ENCODE assay signal across 14 cellular contexts in the genomic region with DNA sequence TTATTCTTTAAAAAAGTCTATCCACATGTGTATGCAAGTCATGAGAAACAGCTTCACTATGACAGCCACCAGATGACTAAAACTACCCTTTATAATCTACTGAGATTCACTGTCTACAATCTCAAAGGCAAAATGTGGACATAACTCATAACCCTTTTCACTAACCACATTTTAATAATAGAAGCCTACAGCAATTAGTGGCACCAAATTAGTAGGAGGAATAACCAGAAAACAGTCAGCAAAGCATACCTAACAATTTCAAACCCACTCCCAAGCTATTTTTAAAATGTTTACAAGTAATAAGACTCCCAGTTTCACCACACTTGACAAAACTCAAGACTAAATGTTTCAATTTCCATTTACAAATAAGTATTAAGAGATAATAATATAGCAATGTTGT.
DNase-seq lines count a peak whose midpoint lies in the region; ATAC-seq, FAIRE-seq and TF ChIP-seq lines count a peak whose summit lies in the region.
"Had no signal": no experiment of that assay in that cellular context is flagged by ENCODE, and none has a peak within 500 bp of the region (broad histone marks: within the 10 kb centered on the region; RNA-seq: fewer than 3 reads in every experiment).

No MANE protein-coding gene starts in this region.

- H3K27me3 ChIP-seq in OCI-LY3 (ENCODE audit: low read depth, low read length), result no peaks in the 10 kb centered on the region
- no peaks in the 10 kb centered on the region; a peak in 1 of 5 replicates for H3K27me3 ChIP-seq in HepG2 (ENCODE audit: control insufficient read depth in 1 of 2, insufficient read depth in 2 of 2, low read length in 2 of 2)
- no peaks in the 10 kb centered on the region for H3K27me3 ChIP-seq in heart left ventricle
- H3K27me3 ChIP-seq: Peyer's patch had no signal

- no peak overlapping the region for H3K4me3 ChIP-seq in OCI-LY3 (ENCODE audit: low read length)
- no peak overlapping the region for H3K4me3 ChIP-seq in HepG2 (replicated peaks in 1 of 3; ENCODE audit: insufficient read depth in 1 of 3, low read depth in 2 of 3, low read length in 3 of 3)
- no peak overlapping the region for H3K4me3 ChIP-seq in heart left ventricle
- H3K4me3 ChIP-seq: Peyer's patch had no signal

- no peak for TF ChIP-seq POLR2A in HepG2 (IDR thresholded peaks at IDR 0.05; ENCODE audit: insufficient read depth in 1 of 2, low read depth in 2 of 2, low read length in 2 of 2)
- TF ChIP-seq POLR2A in heart left ventricle (IDR thresholded peaks at IDR 0.05), result no peak

- no peaks in the 10 kb centered on the region for H3K36me3 ChIP-seq in OCI-LY3 (replicated peaks; ENCODE audit: low read depth, low read length)
- H3K36me3 ChIP-seq in HepG2 (replicated peaks in 1 of 2; ENCODE audit: control insufficient read depth in 1 of 2, insufficient read depth in 2 of 2, low read length in 2 of 2), result no peaks in the 10 kb centered on the region
- H3K36me3 ChIP-seq in heart left ventricle, result no peaks in the 10 kb centered on the region
- H3K36me3 ChIP-seq: Peyer's patch had no signal

- H3K9me3 ChIP-seq in OCI-LY3 (ENCODE audit: insufficient read depth, low read length) (no peaks in the 10 kb centered on the region), HepG2 (ENCODE audit: low read length) (no peaks in the 10 kb centered on the region), heart left ventricle (no peaks in the 10 kb centered on the region)
- H3K9me3 ChIP-seq: Peyer's patch had no signal

- H3K4me2 ChIP-seq in OCI-LY3 (ENCODE audit: low read length), result no peak overlapping the region
- H3K4me2 ChIP-seq in HepG2 (ENCODE audit: low read depth, low read length), result no peak overlapping the region

- no peak overlapping the region for H3K9ac ChIP-seq in OCI-LY3 (ENCODE audit: low read length)
- no peak overlapping the region for H3K9ac ChIP-seq in HepG2 (ENCODE audit: insufficient read depth, low read depth, low read length)

- DNase-seq in GM20000 (ENCODE audit: low spot score), result peak; percentile 38
- no peak for DNase-seq in HepG2 (ENCODE audit: low spot score)
- no peak for DNase-seq in heart left ventricle
- no peak for DNase-seq in activated CD4-positive, alpha-beta T cell treated with anti-CD3 and anti-CD28 coated beads for 1 hour
- no peak for DNase-seq in NCI-H82 (lab: John Stamatoyannopoulos, UW)
- DNase-seq: activated T-cell treated with anti-CD3 and anti-CD28 coated beads, Interleukin-2, amount 50 U/mL, for 72 hours; C1 segment of cervical spinal cord; NCI-H1694 treated with DMSO at 0.1 percent for 48 hours; Peyer's patch; stimulated activated naive CD8-positive, alpha-beta T cell treated with anti-CD3 and anti-CD28 coated beads, Interleukin-15, amount 100 ng/mL, for 72 hours had no signal

- CTCF ChIA-PET in HepG2 (lab: Yijun Ruan, JAX; ENCODE audit: low intra/inter-chr PET ratio, low total read pairs), result no interaction called here

- no peak for TF ChIP-seq RAD21 in HepG2 (CRISPR knock-in tag; IDR thresholded peaks at IDR 0.05)

- H2AFZ ChIP-seq in OCI-LY3 (ENCODE audit: low read depth, low read length), result peak overlapping the region; percentile 3; the same call in 1 of the 2 replicates
- H2AFZ ChIP-seq in HepG2 (ENCODE audit: low read length), result no peak overlapping the region

- TF ChIP-seq CTCF in GM20000 (IDR thresholded peaks at IDR 0.05; ENCODE audit: extremely low read depth, missing control alignments), result no peak
- TF ChIP-seq CTCF in OCI-LY3 (IDR thresholded peaks at IDR 0.05; ENCODE audit: low read depth, low read length), result no peak
- TF ChIP-seq CTCF in HepG2 (CRISPR knock-in tag; IDR thresholded peaks at IDR 0.05), result no peak
- TF ChIP-seq CTCF in heart left ventricle (IDR thresholded peaks at IDR 0.05), result no peak

- H3K27ac ChIP-seq in OCI-LY3 (ENCODE audit: low read length), result no peak overlapping the region
- no peak overlapping the region for H3K27ac ChIP-seq in HepG2 (ENCODE audit: extremely low read length, insufficient read depth, low read length)
- no peak overlapping the region for H3K27ac ChIP-seq in heart left ventricle
- H3K27ac ChIP-seq: Peyer's patch had no signal

- no TSS peak for BruUV-seq in HepG2 (replicated peaks; lab: Mats Ljungman, UMichigan)

- ATAC-seq in GM18499 (IDR thresholded peaks at IDR 0.05; ENCODE audit: insufficient read depth, unreplicated experiment) (peak; percentile 78), HG02943 (IDR thresholded peaks at IDR 0.05; ENCODE audit: low read depth, unreplicated experiment) (peak; percentile 46), HepG2 (no peak), heart left ventricle (no peak)
- ATAC-seq: stimulated activated naive CD8-positive, alpha-beta T cell treated with anti-CD3 and anti-CD28 coated beads, Interleukin-15, amount 100 ng/mL, for 72 hours had no signal

- intact Hi-C loops in HepG2 (cut with micrococcal nuclease; ENCODE audit: unreplicated experiment), result no loop called here
- intact Hi-C loops in heart left ventricle (cut with DNase I), result no loop called here

- in situ Hi-C loops in HepG2 (cut with HindIII; ENCODE audit: extremely low pct_ligation_motif_present, low pct_unique_long_range_greater_than_20kb), result no loop called here

- H3K4me1 ChIP-seq in OCI-LY3 (ENCODE audit: low read length) (peaks cover 8% of the 10 kb centered on the region), HepG2 (ENCODE audit: insufficient read depth, low read length) (no peaks in the 10 kb centered on the region), heart left ventricle (no peaks in the 10 kb centered on the region)
- H3K4me1 ChIP-seq: Peyer's patch had no signal

- FAIRE-seq in HepG2 (lab: Jason Lieb, UNC), result no peak
- FAIRE-seq: islet of Langerhans had no signal

- TF ChIP-seq EP300 in HepG2 (IDR thresholded peaks at IDR 0.05; ENCODE audit: low read depth in 2 of 2, low read length in 2 of 2) (no peak), HepG2 (CRISPR knock-in tag; IDR thresholded peaks at IDR 0.05; ENCODE audit: borderline replicate concordance) (no peak)

- H4K20me1 ChIP-seq in OCI-LY3 (ENCODE audit: insufficient read depth, low read length), result no peaks in the 10 kb centered on the region
- H4K20me1 ChIP-seq in HepG2 (ENCODE audit: insufficient read depth, low read length), result no peaks in the 10 kb centered on the region

- POLR2A ChIA-PET in HepG2 (lab: Yijun Ruan, JAX), result no interaction called here

- H3K79me2 ChIP-seq in OCI-LY3 (ENCODE audit: low read length), result no peaks in the 10 kb centered on the region
- H3K79me2 ChIP-seq in HepG2 (ENCODE audit: insufficient read depth, low read length), result no peaks in the 10 kb centered on the region

TF ChIP-seq in HepG2, 621 proteins besides CTCF, POLR2A, EP300 and RAD21:
- TF ChIP-seq ZNF143 (CRISPR knock-in tag; IDR thresholded peaks at IDR 0.05), result no peak
- TF ChIP-seq, protein P1, sequence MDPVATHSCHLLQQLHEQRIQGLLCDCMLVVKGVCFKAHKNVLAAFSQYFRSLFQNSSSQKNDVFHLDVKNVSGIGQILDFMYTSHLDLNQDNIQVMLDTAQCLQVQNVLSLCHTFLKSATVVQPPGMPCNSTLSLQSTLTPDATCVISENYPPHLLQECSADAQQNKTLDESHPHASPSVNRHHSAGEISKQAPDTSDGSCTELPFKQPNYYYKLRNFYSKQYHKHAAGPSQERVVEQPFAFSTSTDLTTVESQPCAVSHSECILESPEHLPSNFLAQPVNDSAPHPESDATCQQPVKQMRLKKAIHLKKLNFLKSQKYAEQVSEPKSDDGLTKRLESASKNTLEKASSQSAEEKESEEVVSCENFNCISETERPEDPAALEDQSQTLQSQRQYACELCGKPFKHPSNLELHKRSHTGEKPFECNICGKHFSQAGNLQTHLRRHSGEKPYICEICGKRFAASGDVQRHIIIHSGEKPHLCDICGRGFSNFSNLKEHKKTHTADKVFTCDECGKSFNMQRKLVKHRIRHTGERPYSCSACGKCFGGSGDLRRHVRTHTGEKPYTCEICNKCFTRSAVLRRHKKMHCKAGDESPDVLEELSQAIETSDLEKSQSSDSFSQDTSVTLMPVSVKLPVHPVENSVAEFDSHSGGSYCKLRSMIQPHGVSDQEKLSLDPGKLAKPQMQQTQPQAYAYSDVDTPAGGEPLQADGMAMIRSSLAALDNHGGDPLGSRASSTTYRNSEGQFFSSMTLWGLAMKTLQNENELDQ (CRISPR knock-in tag; IDR thresholded peaks at IDR 0.05; ENCODE audit: borderline replicate concordance), result no peak
- TF ChIP-seq, protein P2, sequence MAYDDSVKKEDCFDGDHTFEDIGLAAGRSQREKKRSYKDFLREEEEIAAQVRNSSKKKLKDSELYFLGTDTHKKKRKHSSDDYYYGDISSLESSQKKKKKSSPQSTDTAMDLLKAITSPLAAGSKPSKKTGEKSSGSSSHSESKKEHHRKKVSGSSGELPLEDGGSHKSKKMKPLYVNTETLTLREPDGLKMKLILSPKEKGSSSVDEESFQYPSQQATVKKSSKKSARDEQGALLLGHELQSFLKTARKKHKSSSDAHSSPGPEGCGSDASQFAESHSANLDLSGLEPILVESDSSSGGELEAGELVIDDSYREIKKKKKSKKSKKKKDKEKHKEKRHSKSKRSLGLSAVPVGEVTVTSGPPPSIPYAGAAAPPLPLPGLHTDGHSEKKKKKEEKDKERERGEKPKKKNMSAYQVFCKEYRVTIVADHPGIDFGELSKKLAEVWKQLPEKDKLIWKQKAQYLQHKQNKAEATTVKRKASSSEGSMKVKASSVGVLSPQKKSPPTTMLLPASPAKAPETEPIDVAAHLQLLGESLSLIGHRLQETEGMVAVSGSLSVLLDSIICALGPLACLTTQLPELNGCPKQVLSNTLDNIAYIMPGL (CRISPR knock-in tag; IDR thresholded peaks at IDR 0.05; ENCODE audit: borderline replicate concordance in 1 of 2, low read depth in 1 of 2), result no peak
- no peak for TF ChIP-seq POGK (CRISPR knock-in tag; conservative IDR thresholded peaks at IDR 0.05)
- no peak for TF ChIP-seq ATF7-NPFF (CRISPR knock-in tag; IDR thresholded peaks at IDR 0.05; ENCODE audit: low read depth)
TF ChIP-seq in HepG2: peak in this region for 0.

Comparison
In these comparisons a context has a peak if more than half of its experiments do, and no peak if none do; other contexts are left out.
1. ATAC-seq: peak in GM18499 (single experiment) and HG02943 (single experiment); none in HepG2 (single experiment) and heart left ventricle (0 of 4).